9 cellular contexts compared by ENCODE assay signal in genomic region chr5:140806834-140807775, GRCh38. TPM values are rescaled to one million over a fixed set of nuclear protein-coding genes. Genes with fewer than 3 reads are reported as not detected.
DNase-seq lines count a peak whose midpoint lies in the region; ATAC-seq and TF ChIP-seq lines count a peak whose summit lies in the region.
"Had no signal": no experiment of that assay in that cellular context is flagged by ENCODE, and none has a peak within 500 bp of the region (broad histone marks: within the 10 kb centered on the region; RNA-seq: fewer than 3 reads in every experiment).

TSS of gene PCDHA4 (plus strand) at chr5:140807068.

- peaks cover 0 to 7% (median 0%) of the 10 kb centered on the region in 45 donors for H3K27me3 ChIP-seq in dorsolateral prefrontal cortex

- no peak within 1 kb of the TSS for H3K4me3 Mint-ChIP-seq in activated T-helper 17 cell treated with anti-CD3 and anti-CD28 coated beads, Interleukin-2, amount 50 U/mL, for 72 hours
- H3K4me3 Mint-ChIP-seq in stimulated activated naive B cell treated with anti-CD40 and anti-IgM and Interleukin-4, amounts not matched to agents 10 μg/mL and 1 μg/mL and 100 μg/mL, for 72 hours: peak within 1 kb of the TSS in 1 of 2 donors; percentile 10

- H3K27ac Mint-ChIP-seq in activated T-helper 17 cell treated with anti-CD3 and anti-CD28 coated beads, Interleukin-2, amount 50 U/mL, for 72 hours: no peak within 1 kb of the TSS
- H3K27ac Mint-ChIP-seq in stimulated activated naive B cell treated with anti-CD40 and anti-IgM and Interleukin-4, amounts not matched to agents 10 μg/mL and 1 μg/mL and 100 μg/mL, for 72 hours: no peak within 1 kb of the TSS

- peaks cover 7% of the 10 kb centered on the region for H3K9me3 Mint-ChIP-seq in activated T-helper 17 cell treated with anti-CD3 and anti-CD28 coated beads, Interleukin-2, amount 50 U/mL, for 72 hours
- H3K9me3 Mint-ChIP-seq in stimulated activated naive B cell treated with anti-CD40 and anti-IgM and Interleukin-4, amounts not matched to agents 10 μg/mL and 1 μg/mL and 100 μg/mL, for 72 hours: peaks cover 15 to 21% of the 10 kb centered on the region in 2 donors

- no peaks in the 10 kb centered on the region for H3K36me3 Mint-ChIP-seq in activated T-helper 17 cell treated with anti-CD3 and anti-CD28 coated beads, Interleukin-2, amount 50 U/mL, for 72 hours (ENCODE audit: low read depth)
- H3K36me3 Mint-ChIP-seq in stimulated activated naive B cell treated with anti-CD40 and anti-IgM and Interleukin-4, amounts not matched to agents 10 μg/mL and 1 μg/mL and 100 μg/mL, for 72 hours: peaks cover 2 to 3% of the 10 kb centered on the region in 2 donors

- DNase-seq in DMS53 treated with DMSO at 0.1 percent for 48 hours (lab: John Stamatoyannopoulos, UW; ENCODE audit: unreplicated experiment) (peak; percentile 77), NB4 (ENCODE audit: low read depth) (peak; percentile 31), dorsolateral prefrontal cortex (peak in 7 of 10 donors; percentile 41 to 77 (median 51)), mucosa of gallbladder (ENCODE audit: low spot score) (peak; percentile 34)
- DNase-seq in stimulated activated naive B cell treated with anti-CD40 and anti-IgM and Interleukin-4, amounts not matched to agents 10 μg/mL and 1 μg/mL and 100 μg/mL, for 72 hours: no peak

- intact Hi-C loops in dorsolateral prefrontal cortex (cut with DNase I): no loop called here

- no peaks in the 10 kb centered on the region for H3K4me1 Mint-ChIP-seq in activated T-helper 17 cell treated with anti-CD3 and anti-CD28 coated beads, Interleukin-2, amount 50 U/mL, for 72 hours
- no peaks in the 10 kb centered on the region for H3K4me1 Mint-ChIP-seq in stimulated activated naive B cell treated with anti-CD40 and anti-IgM and Interleukin-4, amounts not matched to agents 10 μg/mL and 1 μg/mL and 100 μg/mL, for 72 hours

- peak within 1 kb of the TSS in 20 of 59 donors; percentile 14 to 77 (median 39) for H3K27ac ChIP-seq in dorsolateral prefrontal cortex

- TF ChIP-seq CTCF in NB4 (IDR thresholded peaks at IDR 0.05; ENCODE audit: low read depth, low read length): peak; percentile 49
- TF ChIP-seq CTCF in dorsolateral prefrontal cortex (IDR thresholded peaks at IDR 0.05 in 54 of 56, conservative IDR thresholded peaks at IDR 0.05 in 2 of 56; ENCODE audit: low read depth in 1 of 56, partially characterized antibody in 56 of 56): peak in 53 of 56 donors; percentile 26 to 68 (median 54)

- H3K4me3 ChIP-seq in NB4 (ENCODE audit: low read depth, low read length) (no peak within 1 kb of the TSS), dorsolateral prefrontal cortex (peak within 1 kb of the TSS in 56 of 59 donors; percentile 10 to 69 (median 46))

- ATAC-seq in activated T-helper 17 cell treated with anti-CD3 and anti-CD28 coated beads, Interleukin-2, amount 50 U/mL, for 72 hours (replicated peaks): no peak
- ATAC-seq in GM18909 (IDR thresholded peaks at IDR 0.05; ENCODE audit: poor library complexity, unreplicated experiment) (no peak), GM19351 (IDR thresholded peaks at IDR 0.05; ENCODE audit: unreplicated experiment) (no peak)
- no peak for ATAC-seq in stimulated activated naive B cell treated with anti-CD40 and anti-IgM and Interleukin-4, amounts not matched to agents 10 μg/mL and 1 μg/mL and 100 μg/mL, for 72 hours (replicated peaks)

- peaks cover 16% of the 10 kb centered on the region for H3K27me3 Mint-ChIP-seq in activated T-helper 17 cell treated with anti-CD3 and anti-CD28 coated beads, Interleukin-2, amount 50 U/mL, for 72 hours
- H3K27me3 Mint-ChIP-seq in stimulated activated naive B cell treated with anti-CD40 and anti-IgM and Interleukin-4, amounts not matched to agents 10 μg/mL and 1 μg/mL and 100 μg/mL, for 72 hours: peaks cover 18 to 36% of the 10 kb centered on the region in 2 donors

- no peak for TF ChIP-seq POLR2A in NB4 (IDR thresholded peaks at IDR 0.05; ENCODE audit: extremely low read depth, insufficient read length)

RNA-seq across cellular contexts. Expression of gene PCDHA4, which starts in this region (rescaled TPM):
- 1 to 10 TPM; 2.1 to 8.2 (median 4.7) TPM for total RNA-seq in dorsolateral prefrontal cortex
- total RNA-seq in mucosa of gallbladder: 8.0 TPM
- not detected for total RNA-seq in activated T-helper 17 cell treated with anti-CD3 and anti-CD28 coated beads, Interleukin-2, amount 50 U/mL, for 72 hours
- total RNA-seq: M059J had no signal
